In the genomic region with DNA sequence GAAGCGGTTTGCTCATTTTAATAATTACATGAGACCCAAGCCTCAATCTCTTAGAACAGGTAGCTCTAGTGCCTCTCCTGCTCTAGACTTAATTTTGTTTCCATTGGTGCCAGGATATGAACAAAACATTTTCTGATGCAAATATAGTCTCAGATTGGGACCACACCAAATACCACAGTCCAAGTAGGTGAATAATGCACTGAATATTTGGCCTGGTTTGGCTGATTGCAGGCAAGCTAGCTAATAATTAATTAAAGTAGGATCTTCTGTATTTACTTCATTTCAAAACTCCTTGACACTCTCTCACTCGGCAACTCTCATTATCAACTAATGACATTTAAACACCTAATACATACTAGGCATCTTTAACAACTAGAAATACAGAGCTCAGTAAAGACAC, we compare ENCODE assay signal across 1 cellular context.
TF ChIP-seq lines count a peak whose summit lies in the region.

No MANE protein-coding gene starts in this region.

TF ChIP-seq in HepG2, 621 proteins besides CTCF, POLR2A, EP300 and RAD21 (continued from another document):
- TF ChIP-seq, protein P1, sequence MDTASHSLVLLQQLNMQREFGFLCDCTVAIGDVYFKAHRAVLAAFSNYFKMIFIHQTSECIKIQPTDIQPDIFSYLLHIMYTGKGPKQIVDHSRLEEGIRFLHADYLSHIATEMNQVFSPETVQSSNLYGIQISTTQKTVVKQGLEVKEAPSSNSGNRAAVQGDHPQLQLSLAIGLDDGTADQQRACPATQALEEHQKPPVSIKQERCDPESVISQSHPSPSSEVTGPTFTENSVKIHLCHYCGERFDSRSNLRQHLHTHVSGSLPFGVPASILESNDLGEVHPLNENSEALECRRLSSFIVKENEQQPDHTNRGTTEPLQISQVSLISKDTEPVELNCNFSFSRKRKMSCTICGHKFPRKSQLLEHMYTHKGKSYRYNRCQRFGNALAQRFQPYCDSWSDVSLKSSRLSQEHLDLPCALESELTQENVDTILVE (CRISPR knock-in tag; IDR thresholded peaks at IDR 0.05), result no peak
- TF ChIP-seq, protein P2, sequence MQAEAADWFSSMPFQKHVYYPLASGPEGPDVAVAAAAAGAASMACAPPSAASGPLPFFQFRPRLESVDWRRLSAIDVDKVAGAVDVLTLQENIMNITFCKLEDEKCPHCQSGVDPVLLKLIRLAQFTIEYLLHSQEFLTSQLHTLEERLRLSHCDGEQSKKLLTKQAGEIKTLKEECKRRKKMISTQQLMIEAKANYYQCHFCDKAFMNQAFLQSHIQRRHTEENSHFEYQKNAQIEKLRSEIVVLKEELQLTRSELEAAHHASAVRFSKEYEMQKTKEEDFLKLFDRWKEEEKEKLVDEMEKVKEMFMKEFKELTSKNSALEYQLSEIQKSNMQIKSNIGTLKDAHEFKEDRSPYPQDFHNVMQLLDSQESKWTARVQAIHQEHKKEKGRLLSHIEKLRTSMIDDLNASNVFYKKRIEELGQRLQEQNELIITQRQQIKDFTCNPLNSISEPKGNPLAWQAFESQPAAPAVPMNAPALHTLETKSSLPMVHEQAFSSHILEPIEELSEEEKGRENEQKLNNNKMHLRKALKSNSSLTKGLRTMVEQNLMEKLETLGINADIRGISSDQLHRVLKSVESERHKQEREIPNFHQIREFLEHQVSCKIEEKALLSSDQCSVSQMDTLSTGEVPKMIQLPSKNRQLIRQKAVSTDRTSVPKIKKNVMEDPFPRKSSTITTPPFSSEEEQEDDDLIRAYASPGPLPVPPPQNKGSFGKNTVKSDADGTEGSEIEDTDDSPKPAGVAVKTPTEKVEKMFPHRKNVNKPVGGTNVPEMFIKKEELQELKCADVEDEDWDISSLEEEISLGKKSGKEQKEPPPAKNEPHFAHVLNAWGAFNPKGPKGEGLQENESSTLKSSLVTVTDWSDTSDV (CRISPR knock-in tag; IDR thresholded peaks at IDR 0.05), result no peak
- TF ChIP-seq ZNF570 (CRISPR knock-in tag; IDR thresholded peaks at IDR 0.05; ENCODE audit: borderline replicate concordance) (no peak), ZSCAN29 (CRISPR knock-in tag; conservative IDR thresholded peaks at IDR 0.05) (no peak), BRD4 (CRISPR knock-in tag; IDR thresholded peaks at IDR 0.05) (no peak), RBM22 (optimal IDR thresholded peaks at IDR 0.05; ENCODE audit: low read length) (no peak), NFE2L2 (IDR thresholded peaks at IDR 0.05; ENCODE audit: low read length) (no peak), MXD4 (CRISPR knock-in tag; IDR thresholded peaks at IDR 0.05) (no peak)
- TF ChIP-seq, protein P3, sequence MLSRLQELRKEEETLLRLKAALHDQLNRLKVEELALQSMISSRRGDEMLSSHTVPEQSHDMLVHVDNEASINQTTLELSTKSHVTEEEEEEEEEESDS (CRISPR knock-in tag; IDR thresholded peaks at IDR 0.05; ENCODE audit: borderline replicate concordance), result no peak
- TF ChIP-seq, protein P4, sequence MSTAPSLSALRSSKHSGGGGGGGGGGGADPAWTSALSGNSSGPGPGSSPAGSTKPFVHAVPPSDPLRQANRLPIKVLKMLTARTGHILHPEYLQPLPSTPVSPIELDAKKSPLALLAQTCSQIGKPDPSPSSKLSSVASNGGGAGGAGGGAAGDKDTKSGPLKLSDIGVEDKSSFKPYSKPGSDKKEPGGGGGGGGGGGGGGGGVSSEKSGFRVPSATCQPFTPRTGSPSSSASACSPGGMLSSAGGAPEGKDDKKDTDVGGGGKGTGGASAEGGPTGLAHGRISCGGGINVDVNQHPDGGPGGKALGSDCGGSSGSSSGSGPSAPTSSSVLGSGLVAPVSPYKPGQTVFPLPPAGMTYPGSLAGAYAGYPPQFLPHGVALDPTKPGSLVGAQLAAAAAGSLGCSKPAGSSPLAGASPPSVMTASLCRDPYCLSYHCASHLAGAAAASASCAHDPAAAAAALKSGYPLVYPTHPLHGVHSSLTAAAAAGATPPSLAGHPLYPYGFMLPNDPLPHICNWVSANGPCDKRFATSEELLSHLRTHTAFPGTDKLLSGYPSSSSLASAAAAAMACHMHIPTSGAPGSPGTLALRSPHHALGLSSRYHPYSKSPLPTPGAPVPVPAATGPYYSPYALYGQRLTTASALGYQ (CRISPR knock-in tag; IDR thresholded peaks at IDR 0.05), result no peak
- TF ChIP-seq, protein P5, sequence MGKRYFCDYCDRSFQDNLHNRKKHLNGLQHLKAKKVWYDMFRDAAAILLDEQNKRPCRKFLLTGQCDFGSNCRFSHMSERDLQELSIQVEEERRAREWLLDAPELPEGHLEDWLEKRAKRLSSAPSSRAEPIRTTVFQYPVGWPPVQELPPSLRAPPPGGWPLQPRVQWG (CRISPR knock-in tag; IDR thresholded peaks at IDR 0.05; ENCODE audit: borderline replicate concordance, low read depth), result no peak
